9 cellular contexts compared by ENCODE assay signal in the genomic region with DNA sequence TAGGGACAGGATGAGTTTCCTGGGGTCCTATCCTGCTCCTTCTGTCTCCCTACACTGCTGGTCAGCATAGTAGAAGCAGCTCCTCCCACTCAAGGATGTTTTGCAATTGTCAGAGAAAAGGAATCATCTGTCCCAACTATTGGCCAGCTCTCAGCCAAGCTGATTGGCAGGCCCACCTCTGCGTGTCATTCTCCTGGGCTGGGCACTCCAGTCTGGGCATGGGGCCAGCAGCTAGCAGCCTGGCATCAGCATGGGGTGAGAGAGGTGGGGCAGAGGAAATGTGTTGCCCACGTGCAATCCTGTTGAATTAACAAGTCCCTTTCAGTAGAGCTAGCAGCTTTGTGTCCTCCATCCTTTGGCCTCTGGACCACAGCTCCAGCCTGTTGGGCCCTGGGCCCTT. TPM values are rescaled to one million over a fixed set of nuclear protein-coding genes. Genes with fewer than 3 reads are reported as not detected.
DNase-seq lines count a peak whose midpoint lies in the region; ATAC-seq and TF ChIP-seq lines count a peak whose summit lies in the region.
"Had no signal": no experiment of that assay in that cellular context is flagged by ENCODE, and none has a peak within 500 bp of the region (broad histone marks: within the 10 kb centered on the region; RNA-seq: fewer than 3 reads in every experiment).

No MANE protein-coding gene starts in this region.

- no peaks in the 10 kb centered on the region for H3K9me2 ChIP-seq in PC-3 (replicated peaks; ENCODE audit: low read length)

- no peaks in the 10 kb centered on the region for H3K4me1 ChIP-seq in PC-3 (ENCODE audit: insufficient read depth, low read length)
- no peaks in the 10 kb centered on the region for H3K4me1 ChIP-seq in thoracic aorta (ENCODE audit: control insufficient read depth in 1 of 2, low read depth in 2 of 2)

- H3K36me3 ChIP-seq in PC-3 (ENCODE audit: low read depth, low read length) (no peaks in the 10 kb centered on the region), thoracic aorta (no peaks in the 10 kb centered on the region), brain microvascular endothelial cell (replicated peaks) (no peaks in the 10 kb centered on the region)

- peak; percentile 45; the same call in 1 of the 2 replicates for ATAC-seq in PC-3
- ATAC-seq in thoracic aorta (ENCODE audit: insufficient number of reproducible peaks, low FRiP score, low read depth), result peak; percentile 12

- CTCF ChIA-PET in PC-3 (lab: Charles Lee), result no interaction called here
- CTCF ChIA-PET in activated CD4-positive, alpha-beta memory T cell treated with anti-CD3 and anti-CD28 coated beads, Interleukin-2, amount 10 ng/mL, durations not matched to agents 7 days and 5 days (lab: Charles Lee), result no interaction called here

- no peaks in the 10 kb centered on the region for H3F3A ChIP-seq in PC-3 (ENCODE audit: low read length, unreplicated experiment)

- H3K9me3 ChIP-seq in PC-3 (ENCODE audit: low read length), result no peaks in the 10 kb centered on the region
- no peaks in the 10 kb centered on the region for H3K9me3 ChIP-seq in thoracic aorta

- no peaks in the 10 kb centered on the region for H3K9me3 Mint-ChIP-seq in activated CD4-positive, alpha-beta memory T cell treated with anti-CD3 and anti-CD28 coated beads, Interleukin-2, amount 10 ng/mL, durations not matched to agents 7 days and 5 days
- H3K9me3 Mint-ChIP-seq: mesothelial cell of epicardium had no signal

- H3K36me3 Mint-ChIP-seq in activated CD4-positive, alpha-beta memory T cell treated with anti-CD3 and anti-CD28 coated beads, Interleukin-2, amount 10 ng/mL, durations not matched to agents 7 days and 5 days (ENCODE audit: low read depth), result no peaks in the 10 kb centered on the region
- H3K36me3 Mint-ChIP-seq: mesothelial cell of epicardium had no signal

- POLR2A ChIA-PET in PC-3 (lab: Charles Lee; ENCODE audit: unreplicated experiment), result no interaction called here
- POLR2A ChIA-PET in activated CD4-positive, alpha-beta memory T cell treated with anti-CD3 and anti-CD28 coated beads, Interleukin-2, amount 10 ng/mL, durations not matched to agents 7 days and 5 days (lab: Charles Lee), result no interaction called here

- DNase-seq in HUDEP-2 (lab: John Stamatoyannopoulos, UW; ENCODE audit: unreplicated experiment in 76 of 76) (peak in 52 of 76 experiments; percentile 1 to 65 (median 28)), PC-3 (peak; percentile 76), glomerular visceral epithelial cell (ENCODE audit: extremely low spot score) (peak; percentile 82), thoracic aorta (ENCODE audit: low spot score) (no peak), GM19240 (ENCODE audit: insufficient read length, low spot score) (no peak), brain microvascular endothelial cell (no peak)
- DNase-seq in activated CD4-positive, alpha-beta memory T cell treated with anti-CD3 and anti-CD28 coated beads, Interleukin-2, amount 10 ng/mL, durations not matched to agents 7 days and 5 days, result no peak
- no peak for DNase-seq in stimulated activated naive CD4-positive, alpha-beta T cell (lab: John Stamatoyannopoulos, UW)

- no peak overlapping the region for H3K27ac Mint-ChIP-seq in activated CD4-positive, alpha-beta memory T cell treated with anti-CD3 and anti-CD28 coated beads, Interleukin-2, amount 10 ng/mL, durations not matched to agents 7 days and 5 days
- H3K27ac Mint-ChIP-seq: mesothelial cell of epicardium had no signal

- H4K20me1 ChIP-seq in PC-3 (ENCODE audit: low read length), result no peaks in the 10 kb centered on the region

- in situ Hi-C loops in brain microvascular endothelial cell (cut with HindIII; ENCODE audit: low pct_ligation_motif_present, low sequenced_read_pairs), result no loop called here

- H3K27ac ChIP-seq in PC-3 (ENCODE audit: low read length) (no peak overlapping the region), thoracic aorta (no peak overlapping the region), brain microvascular endothelial cell (no peak overlapping the region)

- H3K27me3 ChIP-seq in PC-3 (ENCODE audit: low read length) (peaks cover 16% of the 10 kb centered on the region; the same call in 1 of the 2 replicates), thoracic aorta (replicated peaks; ENCODE audit: insufficient read depth) (no peaks in the 10 kb centered on the region), brain microvascular endothelial cell (replicated peaks) (no peaks in the 10 kb centered on the region)

- no TSS peak for BruUV-seq in PC-3 (replicated peaks; lab: Mats Ljungman, UMichigan)

- no peak overlapping the region for H2AFZ ChIP-seq in PC-3 (ENCODE audit: low read length)

- H3K4me1 Mint-ChIP-seq in activated CD4-positive, alpha-beta memory T cell treated with anti-CD3 and anti-CD28 coated beads, Interleukin-2, amount 10 ng/mL, durations not matched to agents 7 days and 5 days, result no peaks in the 10 kb centered on the region

- H3K79me2 ChIP-seq in PC-3 (ENCODE audit: low read length), result no peaks in the 10 kb centered on the region

- no peak overlapping the region for H3K9ac ChIP-seq in PC-3 (ENCODE audit: low read length)

- no peak overlapping the region for H3K4me2 ChIP-seq in PC-3 (ENCODE audit: low read length)

- H3K4me3 ChIP-seq in PC-3 (ENCODE audit: low read length) (no peak overlapping the region), thoracic aorta (no peak overlapping the region), brain microvascular endothelial cell (ENCODE audit: low read depth, low read length) (no peak overlapping the region)

- no peak overlapping the region for H3K4me3 Mint-ChIP-seq in activated CD4-positive, alpha-beta memory T cell treated with anti-CD3 and anti-CD28 coated beads, Interleukin-2, amount 10 ng/mL, durations not matched to agents 7 days and 5 days
- H3K4me3 Mint-ChIP-seq: mesothelial cell of epicardium had no signal

- intact Hi-C loops in PC-3 (cut with micrococcal nuclease), result no loop called here

- peaks cover 7% of the 10 kb centered on the region for H3K27me3 Mint-ChIP-seq in activated CD4-positive, alpha-beta memory T cell treated with anti-CD3 and anti-CD28 coated beads, Interleukin-2, amount 10 ng/mL, durations not matched to agents 7 days and 5 days

- no peak for TF ChIP-seq CTCF in PC-3 (conservative IDR thresholded peaks at IDR 0.05; ENCODE audit: low read depth, low read length)
- no peak for TF ChIP-seq CTCF in thoracic aorta (IDR thresholded peaks at IDR 0.05)
- TF ChIP-seq CTCF in brain microvascular endothelial cell (IDR thresholded peaks at IDR 0.05; ENCODE audit: low read depth, low read length, missing control alignments), result no peak

RNA-seq across cellular contexts. Expression of a gene that starts 14.1 kb away (rescaled TPM):
- total RNA-seq in PC-3 (2014; rRNA removed), result 0.22 TPM in 1 of 2 replicates, not detected in the other
- under 1 TPM; 0.49 to 0.68 TPM for total RNA-seq in thoracic aorta
- total RNA-seq in activated CD4-positive, alpha-beta memory T cell treated with anti-CD3 and anti-CD28 coated beads, Interleukin-2, amount 10 ng/mL, durations not matched to agents 7 days and 5 days, result not detected

Comparison
In these comparisons a context has a peak if more than half of its experiments do, and no peak if none do; other contexts are left out.
1. DNase-seq: peak in HUDEP-2 (52 of 76), PC-3 (single experiment) and glomerular visceral epithelial cell (single experiment); none in thoracic aorta (single experiment), GM19240 (single experiment), activated CD4-positive, alpha-beta memory T cell treated with anti-CD3 and anti-CD28 coated beads, Interleukin-2, amount 10 ng/mL, durations not matched to agents 7 days and 5 days (single experiment), stimulated activated naive CD4-positive, alpha-beta T cell (0 of 6) and brain microvascular endothelial cell (single experiment).